ENCODE assay signal across 8 cellular contexts in the genomic region with DNA sequence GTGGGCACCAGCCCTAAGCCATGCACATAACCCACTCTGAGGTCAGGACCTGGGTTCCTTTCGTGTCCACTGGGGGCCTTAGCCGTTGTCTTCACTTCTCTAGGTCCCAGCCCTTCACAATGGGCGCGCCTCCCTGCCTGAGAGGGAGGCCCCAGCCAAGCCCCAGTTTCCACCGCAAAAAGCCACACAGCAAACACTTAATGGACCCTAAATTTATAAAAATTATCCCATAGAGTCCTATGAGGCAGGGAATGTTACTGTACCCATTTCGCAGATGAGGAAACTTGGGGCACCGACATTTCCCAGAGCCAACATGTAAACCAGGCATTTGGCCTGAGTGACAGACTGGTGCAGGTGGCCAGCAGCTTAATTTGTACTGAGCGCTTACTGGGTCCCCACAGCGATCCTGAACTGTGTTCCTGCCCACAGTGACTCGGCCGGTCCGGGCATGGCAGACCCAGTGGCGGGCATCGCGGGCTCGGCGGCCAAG. TPM values are rescaled to one million over a fixed set of nuclear protein-coding genes. Genes with fewer than 3 reads are reported as not detected.
DNase-seq lines count a peak whose midpoint lies in the region; ATAC-seq, FAIRE-seq and TF ChIP-seq lines count a peak whose summit lies in the region.

No MANE protein-coding gene starts in this region.

- H3K27ac Mint-ChIP-seq in activated CD8-positive, alpha-beta T cell treated with anti-CD3 and anti-CD28 coated beads for 36 hours: no peak overlapping the region

- no peaks in the 10 kb centered on the region for H3K9me3 Mint-ChIP-seq in activated CD8-positive, alpha-beta T cell treated with anti-CD3 and anti-CD28 coated beads for 36 hours

- no peak for ATAC-seq in activated CD8-positive, alpha-beta T cell treated with anti-CD3 and anti-CD28 coated beads for 36 hours

- POLR2A ChIA-PET in activated CD8-positive, alpha-beta T cell treated with anti-CD3 and anti-CD28 coated beads for 36 hours (lab: Charles Lee): interaction anchor here (1.8 kb wide), 1 partner anchor 29 kb away, joined by 7 read pairs; no protein-coding TSS in a partner anchor
- POLR2A ChIA-PET in OCI-LY7 (lab: Charles Lee): no interaction called here

- no peaks in the 10 kb centered on the region for H3K79me2 ChIP-seq in OCI-LY7 (ENCODE audit: insufficient read depth, low read depth, low read length)

- H3K36me3 Mint-ChIP-seq in activated CD8-positive, alpha-beta T cell treated with anti-CD3 and anti-CD28 coated beads for 36 hours (ENCODE audit: low read depth): no peaks in the 10 kb centered on the region

- no peak for TF ChIP-seq CTCF in activated CD8-positive, alpha-beta T cell treated with anti-CD3 and anti-CD28 coated beads for 36 hours (IDR thresholded peaks at IDR 0.05)
- no peak for TF ChIP-seq CTCF in OCI-LY7 (conservative IDR thresholded peaks at IDR 0.05; ENCODE audit: low read length)

- H3K27me3 Mint-ChIP-seq in activated CD8-positive, alpha-beta T cell treated with anti-CD3 and anti-CD28 coated beads for 36 hours: peaks cover 32% of the 10 kb centered on the region

- BruUV-seq in OCI-LY7 (replicated peaks; lab: Mats Ljungman, UMichigan): no TSS peak

- intact Hi-C loops in activated CD8-positive, alpha-beta T cell treated with anti-CD3 and anti-CD28 coated beads for 36 hours (cut with micrococcal nuclease): no loop called here
- intact Hi-C loops in OCI-LY7 (cut with micrococcal nuclease; ENCODE audit: unreplicated experiment): loop anchor here (10.0 kb wide), 1 partner anchor 217 kb away; no protein-coding TSS in a partner anchor

- H3K4me1 Mint-ChIP-seq in activated CD8-positive, alpha-beta T cell treated with anti-CD3 and anti-CD28 coated beads for 36 hours (ENCODE audit: low read depth): peaks cover 29% of the 10 kb centered on the region

- no peak for FAIRE-seq in small intestine (lab: Jason Lieb, UNC)

- H3K4me3 Mint-ChIP-seq in activated CD8-positive, alpha-beta T cell treated with anti-CD3 and anti-CD28 coated beads for 36 hours: peak overlapping the region; percentile 65

- H3K4me3 ChIP-seq in H7 (ENCODE audit: insufficient read depth, low read depth, low read length): peak overlapping the region; percentile 64
- H3K4me3 ChIP-seq in iPS DF 6.9 (ENCODE audit: low read length): peak overlapping the region; percentile 63; the same call in 1 of the 2 replicates
- H3K4me3 ChIP-seq in small intestine (ENCODE audit: low read depth in 1 of 2, low read length in 2 of 2): peak overlapping the region; percentile 65 to 77
- no peak overlapping the region for H3K4me3 ChIP-seq in OCI-LY7 (ENCODE audit: low read depth, low read length, poor library complexity, severe bottlenecking)

- H3K4me1 ChIP-seq in iPS DF 6.9 (ENCODE audit: control insufficient read depth, insufficient read depth, low read length): peaks cover 2% of the 10 kb centered on the region; the same call in 1 of the 2 replicates
- H3K4me1 ChIP-seq in small intestine (ENCODE audit: control insufficient read depth in 2 of 2, insufficient read depth in 1 of 2, low read depth in 1 of 2, low read length in 1 of 2): peaks cover 11 to 12% of the 10 kb centered on the region in 2 donors
- H3K4me1 ChIP-seq in OCI-LY7 (ENCODE audit: insufficient read depth, low read length, poor library complexity, severe bottlenecking): peaks cover 8% of the 10 kb centered on the region

- H3K27ac ChIP-seq in iPS DF 6.9 (ENCODE audit: low read length) (no peak overlapping the region), small intestine (ENCODE audit: low read depth in 1 of 2, low read length in 1 of 2) (peak overlapping the region in 1 of 2 donors; percentile 68), OCI-LY7 (ENCODE audit: low read depth, low read length, poor library complexity, severe bottlenecking) (no peak overlapping the region)

- DNase-seq in H7 (peak; percentile 73), iPS DF 6.9 (ENCODE audit: low read depth, low spot score) (no peak), small intestine (no peak), T1000 (lab: John Stamatoyannopoulos, UW) (no peak), NCI-H774 (lab: John Stamatoyannopoulos, UW) (no peak), OCI-LY7 (ENCODE audit: low spot score) (no peak), ureter (ENCODE audit: low spot score) (no peak)
- no peak for DNase-seq in activated CD8-positive, alpha-beta T cell treated with anti-CD3 and anti-CD28 coated beads for 36 hours

- H3K9me2 ChIP-seq in OCI-LY7 (ENCODE audit: insufficient read depth, low read length): no peaks in the 10 kb centered on the region

- no peaks in the 10 kb centered on the region for H4K20me1 ChIP-seq in OCI-LY7 (ENCODE audit: insufficient read depth, low read length)

- no CpG with 5 or more reads among the region's 17 CpGs for WGBS in iPS DF 6.9 (ENCODE audit: insufficient coverage, insufficient read length)
- WGBS in small intestine, 3 donors: 63 to 79% (median 71%) methylated on average over 17 of the region's 17 CpGs

- no peak overlapping the region for H3K4me2 ChIP-seq in OCI-LY7 (ENCODE audit: low read length)

- H3K27me3 ChIP-seq in H7 (ENCODE audit: control insufficient read depth, insufficient read depth, low read length) (no peaks in the 10 kb centered on the region), iPS DF 6.9 (ENCODE audit: control insufficient read depth, insufficient read depth, low read length) (no peaks in the 10 kb centered on the region), small intestine (ENCODE audit: control insufficient read depth in 2 of 2, insufficient read depth in 2 of 2, low read length in 2 of 2) (no peaks in the 10 kb centered on the region)

- H3K9me3 ChIP-seq in iPS DF 6.9 (ENCODE audit: control insufficient read depth, insufficient read depth, low read length) (no peaks in the 10 kb centered on the region), small intestine (ENCODE audit: control insufficient read depth, low read depth) (no peaks in the 10 kb centered on the region), OCI-LY7 (ENCODE audit: low read length) (no peaks in the 10 kb centered on the region)

- H3K36me3 ChIP-seq in H7 (replicated peaks; ENCODE audit: control insufficient read depth, insufficient read depth, low read length) (no peaks in the 10 kb centered on the region), iPS DF 6.9 (ENCODE audit: control insufficient read depth, insufficient read depth, low read length) (no peaks in the 10 kb centered on the region), small intestine (ENCODE audit: control insufficient read depth in 2 of 2, insufficient read depth in 2 of 2, low read length in 2 of 2) (no peaks in the 10 kb centered on the region), OCI-LY7 (ENCODE audit: insufficient read depth, low read length) (no peaks in the 10 kb centered on the region)

- CTCF ChIA-PET in activated CD8-positive, alpha-beta T cell treated with anti-CD3 and anti-CD28 coated beads for 36 hours (lab: Charles Lee): interaction anchor here (1.6 kb wide), 1 partner anchor 9 kb away, joined by 6 read pairs; no protein-coding TSS in a partner anchor
- CTCF ChIA-PET in OCI-LY7 (lab: Charles Lee; ENCODE audit: unreplicated experiment): no interaction called here

- H2AFZ ChIP-seq in OCI-LY7 (ENCODE audit: low read length): no peak overlapping the region

RNA-seq across cellular contexts. Expression of gene GAS2L1, which starts 1.3 kb away (rescaled TPM):
- 22.2 and 28.3 TPM in 2 replicates for total RNA-seq in H7 (2014; rRNA removed; shearing (Covaris generic))
- total RNA-seq in activated CD8-positive, alpha-beta T cell treated with anti-CD3 and anti-CD28 coated beads for 36 hours: 1 to 10 TPM in 1 of 2 experiments, under 1 TPM in 1; 0.36 to 1.1 TPM
- 10 to 100 TPM; 26.2 to 49.0 (median 31.8) TPM for polyA plus RNA-seq in small intestine
- not detected in 2 replicates for total RNA-seq in OCI-LY7 (2014; rRNA removed; shearing (Covaris generic))
- total RNA-seq in OCI-LY7 (2022) (not detected in 2 replicates), ureter (15.6 TPM)

RNA-seq across cellular contexts. Expression of gene RASL10A, which starts 7.8 kb away (rescaled TPM):
- total RNA-seq in H7 (2014; rRNA removed; shearing (Covaris generic)): 4.2 and 5.1 TPM in 2 replicates
- under 1 TPM in 1 of 2 experiments, not detected in 1; 0.56 TPM for total RNA-seq in activated CD8-positive, alpha-beta T cell treated with anti-CD3 and anti-CD28 coated beads for 36 hours
- polyA plus RNA-seq in small intestine: 1 to 10 TPM; 3.7 to 4.1 (median 4.0) TPM
- 2.7 and 5.2 TPM in 2 replicates for total RNA-seq in OCI-LY7 (2014; rRNA removed; shearing (Covaris generic))
- total RNA-seq in OCI-LY7 (2022) (23.3 and 23.7 TPM in 2 replicates), ureter (5.3 TPM)

RNA-seq across cellular contexts. Expression of gene EWSR1, which starts 39.6 kb away (rescaled TPM):
- total RNA-seq in H7 (2014; rRNA removed; shearing (Covaris generic)): 226 and 229 TPM in 2 replicates
- 100 to 1,000 TPM; 307 to 315 TPM for total RNA-seq in activated CD8-positive, alpha-beta T cell treated with anti-CD3 and anti-CD28 coated beads for 36 hours
- 100 to 1,000 TPM; 145 to 191 (median 181) TPM for polyA plus RNA-seq in small intestine
- total RNA-seq in OCI-LY7 (2014; rRNA removed; shearing (Covaris generic)): 270 and 311 TPM in 2 replicates
- total RNA-seq in OCI-LY7 (2022) (333 and 375 TPM in 2 replicates), ureter (284 TPM)

RNA-seq across cellular contexts. Expression of gene RHBDD3, which starts 39.9 kb away (rescaled TPM):
- 71.6 and 76.3 TPM in 2 replicates for total RNA-seq in H7 (2014; rRNA removed; shearing (Covaris generic))
- total RNA-seq in activated CD8-positive, alpha-beta T cell treated with anti-CD3 and anti-CD28 coated beads for 36 hours: 10 to 100 TPM; 24.5 to 25.4 TPM
- 10 to 100 TPM; 13.6 to 43.1 (median 14.6) TPM for polyA plus RNA-seq in small intestine
- 37.9 and 44.5 TPM in 2 replicates for total RNA-seq in OCI-LY7 (2014; rRNA removed; shearing (Covaris generic))
- total RNA-seq in OCI-LY7 (2022) (38.6 and 39.2 TPM in 2 replicates), ureter (24.4 TPM)
